1 cellular context compared by ENCODE assay signal in genomic region chr7:116273283-116273917, GRCh38.
TF ChIP-seq lines count a peak whose summit lies in the region.

No MANE protein-coding gene starts in this region.

TF ChIP-seq in GM23338, 12 proteins besides CTCF, POLR2A, EP300 and RAD21 (continued from another document):
- TF ChIP-seq, protein P1, sequence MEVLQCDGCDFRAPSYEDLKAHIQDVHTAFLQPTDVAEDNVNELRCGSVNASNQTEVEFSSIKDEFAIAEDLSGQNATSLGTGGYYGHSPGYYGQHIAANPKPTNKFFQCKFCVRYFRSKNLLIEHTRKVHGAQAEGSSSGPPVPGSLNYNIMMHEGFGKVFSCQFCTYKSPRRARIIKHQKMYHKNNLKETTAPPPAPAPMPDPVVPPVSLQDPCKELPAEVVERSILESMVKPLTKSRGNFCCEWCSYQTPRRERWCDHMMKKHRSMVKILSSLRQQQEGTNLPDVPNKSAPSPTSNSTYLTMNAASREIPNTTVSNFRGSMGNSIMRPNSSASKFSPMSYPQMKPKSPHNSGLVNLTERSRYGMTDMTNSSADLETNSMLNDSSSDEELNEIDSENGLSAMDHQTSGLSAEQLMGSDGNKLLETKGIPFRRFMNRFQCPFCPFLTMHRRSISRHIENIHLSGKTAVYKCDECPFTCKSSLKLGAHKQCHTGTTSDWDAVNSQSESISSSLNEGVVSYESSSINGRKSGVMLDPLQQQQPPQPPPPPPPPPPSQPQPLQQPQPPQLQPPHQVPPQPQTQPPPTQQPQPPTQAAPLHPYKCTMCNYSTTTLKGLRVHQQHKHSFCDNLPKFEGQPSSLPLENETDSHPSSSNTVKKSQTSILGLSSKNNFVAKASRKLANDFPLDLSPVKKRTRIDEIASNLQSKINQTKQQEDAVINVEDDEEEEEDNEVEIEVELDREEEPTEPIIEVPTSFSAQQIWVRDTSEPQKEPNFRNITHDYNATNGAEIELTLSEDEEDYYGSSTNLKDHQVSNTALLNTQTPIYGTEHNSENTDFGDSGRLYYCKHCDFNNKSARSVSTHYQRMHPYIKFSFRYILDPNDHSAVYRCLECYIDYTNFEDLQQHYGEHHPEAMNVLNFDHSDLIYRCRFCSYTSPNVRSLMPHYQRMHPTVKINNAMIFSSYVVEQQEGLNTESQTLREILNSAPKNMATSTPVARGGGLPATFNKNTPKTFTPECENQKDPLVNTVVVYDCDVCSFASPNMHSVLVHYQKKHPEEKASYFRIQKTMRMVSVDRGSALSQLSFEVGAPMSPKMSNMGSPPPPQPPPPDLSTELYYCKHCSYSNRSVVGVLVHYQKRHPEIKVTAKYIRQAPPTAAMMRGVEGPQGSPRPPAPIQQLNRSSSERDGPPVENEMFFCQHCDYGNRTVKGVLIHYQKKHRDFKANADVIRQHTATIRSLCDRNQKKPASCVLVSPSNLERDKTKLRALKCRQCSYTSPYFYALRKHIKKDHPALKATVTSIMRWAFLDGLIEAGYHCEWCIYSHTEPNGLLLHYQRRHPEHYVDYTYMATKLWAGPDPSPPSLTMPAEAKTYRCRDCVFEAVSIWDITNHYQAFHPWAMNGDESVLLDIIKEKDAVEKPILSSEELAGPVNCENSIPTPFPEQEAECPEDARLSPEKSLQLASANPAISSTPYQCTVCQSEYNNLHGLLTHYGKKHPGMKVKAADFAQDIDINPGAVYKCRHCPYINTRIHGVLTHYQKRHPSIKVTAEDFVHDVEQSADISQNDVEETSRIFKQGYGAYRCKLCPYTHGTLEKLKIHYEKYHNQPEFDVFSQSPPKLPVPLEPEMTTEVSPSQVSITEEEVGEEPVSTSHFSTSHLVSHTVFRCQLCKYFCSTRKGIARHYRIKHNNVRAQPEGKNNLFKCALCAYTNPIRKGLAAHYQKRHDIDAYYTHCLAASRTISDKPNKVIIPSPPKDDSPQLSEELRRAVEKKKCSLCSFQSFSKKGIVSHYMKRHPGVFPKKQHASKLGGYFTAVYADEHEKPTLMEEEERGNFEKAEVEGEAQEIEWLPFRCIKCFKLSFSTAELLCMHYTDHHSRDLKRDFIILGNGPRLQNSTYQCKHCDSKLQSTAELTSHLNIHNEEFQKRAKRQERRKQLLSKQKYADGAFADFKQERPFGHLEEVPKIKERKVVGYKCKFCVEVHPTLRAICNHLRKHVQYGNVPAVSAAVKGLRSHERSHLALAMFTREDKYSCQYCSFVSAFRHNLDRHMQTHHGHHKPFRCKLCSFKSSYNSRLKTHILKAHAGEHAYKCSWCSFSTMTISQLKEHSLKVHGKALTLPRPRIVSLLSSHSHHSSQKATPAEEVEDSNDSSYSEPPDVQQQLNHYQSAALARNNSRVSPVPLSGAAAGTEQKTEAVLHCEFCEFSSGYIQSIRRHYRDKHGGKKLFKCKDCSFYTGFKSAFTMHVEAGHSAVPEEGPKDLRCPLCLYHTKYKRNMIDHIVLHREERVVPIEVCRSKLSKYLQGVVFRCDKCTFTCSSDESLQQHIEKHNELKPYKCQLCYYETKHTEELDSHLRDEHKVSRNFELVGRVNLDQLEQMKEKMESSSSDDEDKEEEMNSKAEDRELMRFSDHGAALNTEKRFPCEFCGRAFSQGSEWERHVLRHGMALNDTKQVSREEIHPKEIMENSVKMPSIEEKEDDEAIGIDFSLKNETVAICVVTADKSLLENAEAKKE (CRISPR knock-in tag; IDR thresholded peaks at IDR 0.05) = no peak
- TF ChIP-seq EZH2phosphoT487 (IDR thresholded peaks at IDR 0.05; ENCODE audit: unreplicated experiment) (no peak), POLR2AphosphoS5 (IDR thresholded peaks at IDR 0.05; ENCODE audit: low read depth) (no peak), STAT1 (IDR thresholded peaks at IDR 0.05; ENCODE audit: unreplicated experiment) (no peak), CREB1 (CRISPR knock-in tag; IDR thresholded peaks at IDR 0.05; ENCODE audit: low read depth) (no peak), ZNF331 (CRISPR knock-in tag; IDR thresholded peaks at IDR 0.05; ENCODE audit: low read depth) (no peak)
